7 cellular contexts compared by ENCODE assay signal in genomic region chr11:46120711-46121327, GRCh38. TPM values are rescaled to one million over a fixed set of nuclear protein-coding genes. Genes with fewer than 3 reads are reported as not detected.
DNase-seq lines count a peak whose midpoint lies in the region; ATAC-seq and TF ChIP-seq lines count a peak whose summit lies in the region.

No MANE protein-coding gene starts in this region.

- peaks cover 34% of the 10 kb centered on the region for H3K79me2 ChIP-seq in OCI-LY1 (ENCODE audit: insufficient read depth, low read length)

- no peaks in the 10 kb centered on the region for H3K27me3 ChIP-seq in OCI-LY1 (ENCODE audit: insufficient read depth, low read length)
- H3K27me3 ChIP-seq in left ventricle myocardium inferior (ENCODE audit: low read depth): no peaks in the 10 kb centered on the region

- no peaks in the 10 kb centered on the region for H3K9me3 ChIP-seq in OCI-LY1 (ENCODE audit: low read length)
- no peaks in the 10 kb centered on the region for H3K9me3 ChIP-seq in left ventricle myocardium inferior (replicated peaks)

- peak overlapping the region; percentile 86 for H3K4me2 ChIP-seq in OCI-LY1 (ENCODE audit: low read length)

- no peaks in the 10 kb centered on the region for H3K9me2 ChIP-seq in OCI-LY1 (ENCODE audit: low read depth, low read length)

- no peaks in the 10 kb centered on the region for H3K27me3 Mint-ChIP-seq in activated naive CD8-positive, alpha-beta T cell treated with anti-CD3 and anti-CD28 coated beads for 36 hours

- H3K36me3 ChIP-seq in OCI-LY1 (ENCODE audit: insufficient read depth, low read length) (no peaks in the 10 kb centered on the region), left ventricle myocardium inferior (no peaks in the 10 kb centered on the region)

- peak overlapping the region; percentile 86 for H3K4me3 ChIP-seq in GM12865 (ENCODE audit: low read depth, low read length)
- H3K4me3 ChIP-seq in OCI-LY1 (ENCODE audit: low read depth, low read length, poor library complexity, severe bottlenecking): peak overlapping the region; percentile 75
- H3K4me3 ChIP-seq in left ventricle myocardium inferior: peak overlapping the region; percentile 86

- TF ChIP-seq CTCF in GM12865 (IDR thresholded peaks at IDR 0.05; ENCODE audit: insufficient read depth, low read depth, low read length, missing control alignments) (no peak), OCI-LY1 (IDR thresholded peaks at IDR 0.05; ENCODE audit: low read length) (no peak), left ventricle myocardium inferior (IDR thresholded peaks at IDR 0.05; ENCODE audit: borderline replicate concordance) (no peak)

- ATAC-seq in HG03457 (IDR thresholded peaks at IDR 0.05; ENCODE audit: unreplicated experiment): no peak

- H3K4me3 Mint-ChIP-seq in activated naive CD8-positive, alpha-beta T cell treated with anti-CD3 and anti-CD28 coated beads for 36 hours: peak overlapping the region; percentile 89

- H3K4me1 ChIP-seq in OCI-LY1 (ENCODE audit: insufficient read depth, low read length, severe bottlenecking) (peaks cover 41% of the 10 kb centered on the region), left ventricle myocardium inferior (peaks cover 60% of the 10 kb centered on the region)

- H3K27ac Mint-ChIP-seq in activated naive CD8-positive, alpha-beta T cell treated with anti-CD3 and anti-CD28 coated beads for 36 hours: peak overlapping the region; percentile 93

- peak; percentile 56 for DNase-seq in GM12865 (ENCODE audit: low read depth)
- peak; percentile 21 for DNase-seq in HPDE6-E6E7 (ENCODE audit: extremely low spot score)
- peak; percentile 17 for DNase-seq in activated naive CD8-positive, alpha-beta T cell treated with anti-CD3 and anti-CD28 coated beads for 36 hours
- peak; percentile 54 for DNase-seq in left ventricle myocardium inferior
- peak; percentile 78 for DNase-seq in pons (ENCODE audit: low spot score)

- intact Hi-C loops in left ventricle myocardium inferior (cut with micrococcal nuclease): no loop called here

- peaks cover 46% of the 10 kb centered on the region for H3K4me1 Mint-ChIP-seq in activated naive CD8-positive, alpha-beta T cell treated with anti-CD3 and anti-CD28 coated beads for 36 hours

- H3K9me3 Mint-ChIP-seq in activated naive CD8-positive, alpha-beta T cell treated with anti-CD3 and anti-CD28 coated beads for 36 hours: no peaks in the 10 kb centered on the region

- peaks cover 1% of the 10 kb centered on the region for H3K36me3 Mint-ChIP-seq in activated naive CD8-positive, alpha-beta T cell treated with anti-CD3 and anti-CD28 coated beads for 36 hours

- no peaks in the 10 kb centered on the region for H4K20me1 ChIP-seq in OCI-LY1 (ENCODE audit: insufficient read depth, low read length)

- peak overlapping the region; percentile 86 for H3K9ac ChIP-seq in OCI-LY1 (ENCODE audit: low read length)

- peaks cover 6% of the 10 kb centered on the region; the same call in 1 of the 2 replicates for H3F3A ChIP-seq in OCI-LY1 (ENCODE audit: insufficient read depth, low read length)

- peak overlapping the region; percentile 92 for H3K27ac ChIP-seq in OCI-LY1 (ENCODE audit: low read depth, low read length, poor library complexity, severe bottlenecking)
- H3K27ac ChIP-seq in left ventricle myocardium inferior (replicated peaks): peak overlapping the region; percentile 97

- H2AFZ ChIP-seq in OCI-LY1 (ENCODE audit: low read length): no peak overlapping the region

RNA-seq across cellular contexts. Expression of gene PHF21A, which starts 0.4 kb away (rescaled TPM):
- 10 to 100 TPM; 24.8 to 29.7 TPM for total RNA-seq in activated naive CD8-positive, alpha-beta T cell treated with anti-CD3 and anti-CD28 coated beads for 36 hours
- 36.6 TPM for total RNA-seq in left ventricle myocardium inferior

Comparison
In these comparisons a context has a peak if more than half of its experiments do, and no peak if none do; other contexts are left out.
1. DNase-seq: peak in every context shown above with its lines; median percentile 78 in pons; 56 in GM12865; 54 in left ventricle myocardium inferior; 21 in HPDE6-E6E7; 17 in activated naive CD8-positive, alpha-beta T cell treated with anti-CD3 and anti-CD28 coated beads for 36 hours.